1 cellular context compared by ENCODE assay signal in the genomic region with DNA sequence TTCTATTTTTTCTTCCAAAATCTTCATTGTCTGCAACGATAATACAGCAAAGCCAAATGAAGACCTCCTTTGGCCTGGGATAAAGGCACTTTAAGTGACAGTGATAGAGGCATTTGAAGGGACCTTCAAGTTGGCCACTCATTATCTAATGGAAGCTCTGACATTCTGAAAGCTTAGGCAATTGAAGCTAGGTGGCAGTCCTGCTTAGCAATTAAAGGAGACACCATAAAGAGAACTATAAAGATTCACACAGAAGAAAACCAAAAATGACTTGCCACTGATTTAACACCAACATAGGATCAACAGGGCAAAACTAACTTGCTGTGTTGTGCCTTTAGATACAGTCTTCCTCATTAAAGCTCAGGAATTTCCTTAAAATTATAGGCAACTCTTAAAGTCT.
TF ChIP-seq lines count a peak whose summit lies in the region.

No MANE protein-coding gene starts in this region.

TF ChIP-seq in HCT116, 20 proteins besides CTCF, POLR2A, EP300 and RAD21 (continued from another document):
- TF ChIP-seq, protein P1, sequence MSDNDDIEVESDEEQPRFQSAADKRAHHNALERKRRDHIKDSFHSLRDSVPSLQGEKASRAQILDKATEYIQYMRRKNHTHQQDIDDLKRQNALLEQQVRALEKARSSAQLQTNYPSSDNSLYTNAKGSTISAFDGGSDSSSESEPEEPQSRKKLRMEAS (IDR thresholded peaks at IDR 0.05): no peak
- TF ChIP-seq EZH2 (IDR thresholded peaks at IDR 0.05) (no peak), ELF1 (IDR thresholded peaks at IDR 0.05; ENCODE audit: borderline replicate concordance, low read depth) (no peak), CEBPB (IDR thresholded peaks at IDR 0.05; ENCODE audit: low read depth) (no peak), FOSL1 (IDR thresholded peaks at IDR 0.05; ENCODE audit: low read depth) (no peak), POLR2AphosphoS5 (IDR thresholded peaks at IDR 0.05; ENCODE audit: low read depth, low read length) (no peak)
- TF ChIP-seq, protein P2, sequence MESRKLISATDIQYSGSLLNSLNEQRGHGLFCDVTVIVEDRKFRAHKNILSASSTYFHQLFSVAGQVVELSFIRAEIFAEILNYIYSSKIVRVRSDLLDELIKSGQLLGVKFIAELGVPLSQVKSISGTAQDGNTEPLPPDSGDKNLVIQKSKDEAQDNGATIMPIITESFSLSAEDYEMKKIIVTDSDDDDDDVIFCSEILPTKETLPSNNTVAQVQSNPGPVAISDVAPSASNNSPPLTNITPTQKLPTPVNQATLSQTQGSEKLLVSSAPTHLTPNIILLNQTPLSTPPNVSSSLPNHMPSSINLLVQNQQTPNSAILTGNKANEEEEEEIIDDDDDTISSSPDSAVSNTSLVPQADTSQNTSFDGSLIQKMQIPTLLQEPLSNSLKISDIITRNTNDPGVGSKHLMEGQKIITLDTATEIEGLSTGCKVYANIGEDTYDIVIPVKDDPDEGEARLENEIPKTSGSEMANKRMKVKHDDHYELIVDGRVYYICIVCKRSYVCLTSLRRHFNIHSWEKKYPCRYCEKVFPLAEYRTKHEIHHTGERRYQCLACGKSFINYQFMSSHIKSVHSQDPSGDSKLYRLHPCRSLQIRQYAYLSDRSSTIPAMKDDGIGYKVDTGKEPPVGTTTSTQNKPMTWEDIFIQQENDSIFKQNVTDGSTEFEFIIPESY (IDR thresholded peaks at IDR 0.05; ENCODE audit: extremely low read depth, insufficient replicate concordance, low read length): no peak
